In the genomic region with DNA sequence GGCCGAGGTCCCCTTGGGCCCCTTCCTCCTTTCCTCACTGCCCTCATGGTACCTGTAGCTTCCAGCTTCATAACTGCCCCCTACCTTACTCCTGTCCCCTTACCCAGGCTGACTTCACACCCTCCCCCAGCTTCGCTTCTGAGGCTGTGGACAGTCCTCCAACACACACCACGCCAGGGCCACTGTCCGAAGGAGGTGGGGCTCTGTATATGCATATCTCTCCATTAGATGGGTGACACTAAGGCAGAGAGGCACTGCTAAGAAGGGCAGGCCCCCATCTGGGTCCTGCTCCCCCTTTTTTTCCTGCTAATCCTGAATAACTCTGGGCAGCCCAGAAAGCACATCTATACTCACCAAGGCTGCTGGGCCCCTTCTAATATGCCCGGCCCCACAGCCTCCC, we compare ENCODE assay signal across 12 cellular contexts. TPM values are rescaled to one million over a fixed set of nuclear protein-coding genes. Genes with fewer than 3 reads are reported as not detected.
DNase-seq lines count a peak whose midpoint lies in the region; TF ChIP-seq lines count a peak whose summit lies in the region.
"Had no signal": no experiment of that assay in that cellular context is flagged by ENCODE, and none has a peak within 500 bp of the region (broad histone marks: within the 10 kb centered on the region; RNA-seq: fewer than 3 reads in every experiment).

No MANE protein-coding gene starts in this region.

- DNase-seq in M059J (ENCODE audit: low read depth) (peak; percentile 27), mesenchymal stem cell (no peak), suprapubic skin (ENCODE audit: low spot score in 2 of 2) (no peak), NCI-H1436 (lab: John Stamatoyannopoulos, UW) (no peak), NCI-H2029 (lab: John Stamatoyannopoulos, UW) (no peak), GM13976 (ENCODE audit: low spot score) (no peak)
- DNase-seq: activated B cell treated with CpG ODN at 0.5 μM for 24 hours, MV-4-11, NCI-H510A, SIG-M5 had no signal

- H3K4me1 ChIP-seq in mesenchymal stem cell (ENCODE audit: control insufficient read depth, insufficient read depth, low read depth, low read length) (peaks cover 94% of the 10 kb centered on the region), suprapubic skin (peaks cover 86% of the 10 kb centered on the region)

- H3K4me3 Mint-ChIP-seq in brain: no peak overlapping the region
- H3K4me3 Mint-ChIP-seq: activated B cell treated with CpG ODN at 0.5 μM for 24 hours had no signal

- H2BK15ac ChIP-seq in mesenchymal stem cell (ENCODE audit: low read depth, poor library complexity, severe bottlenecking): peak overlapping the region; percentile 53

- TF ChIP-seq CTCF in brain (conservative IDR thresholded peaks at IDR 0.05) (no peak), suprapubic skin (IDR thresholded peaks at IDR 0.05) (no peak), GM13976 (IDR thresholded peaks at IDR 0.05; ENCODE audit: borderline replicate concordance, control extremely low read depth, extremely low read depth, insufficient read depth, missing control alignments) (no peak)

- no peaks in the 10 kb centered on the region for H3K9me3 Mint-ChIP-seq in brain
- H3K9me3 Mint-ChIP-seq: activated B cell treated with CpG ODN at 0.5 μM for 24 hours had no signal

- peak overlapping the region; percentile 92 for H2AK5ac ChIP-seq in mesenchymal stem cell (ENCODE audit: low read length, severe bottlenecking)

- H3K9me3 ChIP-seq in mesenchymal stem cell (ENCODE audit: control insufficient read depth, low read length) (no peaks in the 10 kb centered on the region), suprapubic skin (no peaks in the 10 kb centered on the region)

- no peaks in the 10 kb centered on the region for H3K27me3 ChIP-seq in mesenchymal stem cell (ENCODE audit: control insufficient read depth in 1 of 2, insufficient read depth in 1 of 2, low read length in 2 of 2)
- no peaks in the 10 kb centered on the region for H3K27me3 ChIP-seq in suprapubic skin

- H2BK12ac ChIP-seq in mesenchymal stem cell (ENCODE audit: low read length in 2 of 2): peak overlapping the region; percentile 87 to 98

- TF ChIP-seq EP300 in suprapubic skin (IDR thresholded peaks at IDR 0.05): no peak

- 48% methylated on average over 5 of the region's 5 CpGs for WGBS in mesenchymal stem cell
- 74% methylated on average over 5 of the region's 5 CpGs for WGBS in suprapubic skin

- peak overlapping the region; percentile 90 for H4K91ac ChIP-seq in mesenchymal stem cell (ENCODE audit: low read length)

- H2BK120ac ChIP-seq in mesenchymal stem cell (ENCODE audit: low read depth, low read length): peak overlapping the region; percentile 65

- peaks cover 5% of the 10 kb centered on the region for H3K27me3 Mint-ChIP-seq in brain

- H3K18ac ChIP-seq in mesenchymal stem cell (ENCODE audit: low read depth in 1 of 2, low read length in 2 of 2): peak overlapping the region; percentile 58 to 86

- H3K79me1 ChIP-seq in mesenchymal stem cell (replicated peaks; ENCODE audit: low read length, poor library complexity, severe bottlenecking): peaks cover 5% of the 10 kb centered on the region

- no peak overlapping the region for H3K9ac ChIP-seq in mesenchymal stem cell (ENCODE audit: low read length)

- H3K36me3 ChIP-seq in mesenchymal stem cell (ENCODE audit: control insufficient read depth in 1 of 2, insufficient read depth in 2 of 2, low read depth in 1 of 2, low read length in 2 of 2) (peaks cover 29 to 63% of the 10 kb centered on the region in 2 experiments), suprapubic skin (peaks cover 29% of the 10 kb centered on the region)

- peak overlapping the region in 3 of 5 experiments; percentile 38 to 59 (median 57) for H3K27ac Mint-ChIP-seq in brain
- H3K27ac Mint-ChIP-seq: activated B cell treated with CpG ODN at 0.5 μM for 24 hours had no signal

- H4K8ac ChIP-seq in mesenchymal stem cell (ENCODE audit: low read length): peak overlapping the region; percentile 33

- H2BK5ac ChIP-seq in mesenchymal stem cell (ENCODE audit: low read depth, low read length, poor library complexity, severe bottlenecking): peak overlapping the region; percentile 73

- H3K23ac ChIP-seq in mesenchymal stem cell (ENCODE audit: low read length in 2 of 2): peak overlapping the region in 1 of 2 experiments; percentile 61

- no peak overlapping the region for H3K4me2 ChIP-seq in mesenchymal stem cell (ENCODE audit: low read length, poor library complexity, severe bottlenecking)

- no peak overlapping the region for H2AFZ ChIP-seq in mesenchymal stem cell (ENCODE audit: low read depth, low read length)

- in situ Hi-C loops in GM13976 (cut with MboI; ENCODE audit: low sequenced_read_pairs, unreplicated experiment): no loop called here

- peak overlapping the region; percentile 91 for H3K27ac ChIP-seq in mesenchymal stem cell (ENCODE audit: low read length, poor library complexity, severe bottlenecking)
- peak overlapping the region; percentile 90 for H3K27ac ChIP-seq in suprapubic skin

- H3K14ac ChIP-seq in mesenchymal stem cell (ENCODE audit: low read length in 2 of 2): no peak overlapping the region

- peaks cover 17% of the 10 kb centered on the region for H3K4me1 Mint-ChIP-seq in brain

- peak overlapping the region; percentile 45 to 92 for H3K4ac ChIP-seq in mesenchymal stem cell (ENCODE audit: low read depth in 1 of 2, low read length in 2 of 2)

- H3K4me3 ChIP-seq in mesenchymal stem cell (ENCODE audit: insufficient read depth in 1 of 2, low read depth in 1 of 2, low read length in 2 of 2) (no peak overlapping the region), suprapubic skin (no peak overlapping the region)

- no peak for TF ChIP-seq POLR2A in suprapubic skin (IDR thresholded peaks at IDR 0.05)

- H3K36me3 Mint-ChIP-seq in brain: peaks cover 24% of the 10 kb centered on the region

RNA-seq across cellular contexts. Expression of a gene that starts 1.0 kb away (rescaled TPM):
- 17.0 and 33.1 TPM in 2 replicates for total RNA-seq in M059J (2014; rRNA removed; shearing (Covaris generic))
- polyA plus RNA-seq in brain (ENCODE audit: insufficient read depth, low read depth, low replicate concordance): 1.5 TPM
- 95.7 TPM for polyA plus RNA-seq in mesenchymal stem cell (2013, experiment 1 of 2)
- polyA plus RNA-seq in mesenchymal stem cell (2013, experiment 2 of 2): 83.7 TPM
- total RNA-seq in suprapubic skin: 100 to 1,000 TPM; 287 to 596 (median 348) TPM

RNA-seq across cellular contexts. Expression of a gene that starts 13.3 kb away (rescaled TPM):
- 147 and 314 TPM in 2 replicates for total RNA-seq in M059J (2014; rRNA removed; shearing (Covaris generic))
- polyA plus RNA-seq in brain (ENCODE audit: insufficient read depth, low read depth, low replicate concordance): 205 TPM
- 145 TPM for polyA plus RNA-seq in mesenchymal stem cell (2013, experiment 1 of 2)
- polyA plus RNA-seq in mesenchymal stem cell (2013, experiment 2 of 2): 150 TPM
- total RNA-seq in suprapubic skin: 100 to 1,000 TPM; 294 to 337 (median 319) TPM

RNA-seq across cellular contexts. Expression of a gene that starts 25.4 kb away (rescaled TPM):
- not detected in 2 replicates for total RNA-seq in M059J (2014; rRNA removed; shearing (Covaris generic))
- not detected for polyA plus RNA-seq in brain (ENCODE audit: insufficient read depth, low read depth, low replicate concordance)
- 0.23 TPM for polyA plus RNA-seq in mesenchymal stem cell (2013, experiment 1 of 2)
- polyA plus RNA-seq in mesenchymal stem cell (2013, experiment 2 of 2): 0.29 TPM
- total RNA-seq in suprapubic skin: not detected
- total RNA-seq: activated B cell treated with CpG ODN at 0.5 μM for 24 hours, renal cortical epithelial cell had no signal

RNA-seq across cellular contexts. Expression of a gene that starts 32.6 kb away (rescaled TPM):
- total RNA-seq in M059J (2014; rRNA removed; shearing (Covaris generic)): 0.17 and 2.7 TPM in 2 replicates
- polyA plus RNA-seq in brain (ENCODE audit: insufficient read depth, low read depth, low replicate concordance): not detected
- polyA plus RNA-seq in mesenchymal stem cell (2013, experiment 1 of 2): 7.6 TPM
- 7.3 TPM for polyA plus RNA-seq in mesenchymal stem cell (2013, experiment 2 of 2)
- 10 to 100 TPM; 10.1 to 23.7 (median 18.0) TPM for total RNA-seq in suprapubic skin
- total RNA-seq: activated B cell treated with CpG ODN at 0.5 μM for 24 hours had no signal

RNA-seq across cellular contexts. Expression of a gene that starts 39.1 kb away (rescaled TPM):
- total RNA-seq in M059J (2014; rRNA removed; shearing (Covaris generic)): 15.2 and 21.3 TPM in 2 replicates
- 3.8 TPM for polyA plus RNA-seq in brain (ENCODE audit: insufficient read depth, low read depth, low replicate concordance)
- polyA plus RNA-seq in mesenchymal stem cell (2013, experiment 1 of 2): 42.5 TPM
- 39.9 TPM for polyA plus RNA-seq in mesenchymal stem cell (2013, experiment 2 of 2)
- 10 to 100 TPM; 14.0 to 29.4 (median 24.1) TPM for total RNA-seq in suprapubic skin
